ENCODE assay signal across 8 cellular contexts in the genomic region with DNA sequence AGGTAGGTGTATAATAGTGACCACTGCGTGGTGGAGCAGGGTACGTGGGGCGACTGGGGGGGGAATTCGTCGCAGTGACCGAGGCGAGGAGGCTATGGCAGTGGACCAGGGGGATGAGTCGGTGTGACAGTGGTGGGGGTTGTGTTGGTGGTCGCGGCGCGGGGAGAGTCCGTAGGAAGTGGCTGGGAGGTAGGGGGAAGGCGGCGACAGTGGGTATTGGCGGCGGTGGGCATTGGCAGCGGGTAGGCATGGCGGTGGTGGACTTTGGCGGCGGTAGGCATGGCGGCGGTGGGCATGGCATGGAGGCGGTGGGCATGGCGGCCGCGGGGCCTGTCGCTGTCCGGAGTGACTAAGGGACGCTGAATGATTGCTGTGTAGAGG. TPM values are rescaled to one million over a fixed set of nuclear protein-coding genes. Genes with fewer than 3 reads are reported as not detected.
A peak's percentile ranks its signal among the peaks of the same experiment; 100 is the strongest.
DNase-seq lines count a peak whose midpoint lies in the region; ATAC-seq and TF ChIP-seq lines count a peak whose summit lies in the region.

No MANE protein-coding gene starts in this region.

- peaks cover 18% of the 10 kb centered on the region for H3K36me3 Mint-ChIP-seq in Caco-2 (ENCODE audit: insufficient read depth, unreplicated experiment)
- H3K36me3 Mint-ChIP-seq in T-helper 1 cell treated with Interleukin-12 subunit alpha and Interleukin-12 subunit beta and Interleukin-4 antibody, amounts not matched to agents 30 μg/mL and 1 μg/mL, for 36 hours (ENCODE audit: low read depth) = peaks cover 4% of the 10 kb centered on the region

- H3K9ac ChIP-seq in mammary epithelial cell (ENCODE audit: insufficient read depth, low read length) (peak overlapping the region; percentile 70), subcutaneous abdominal adipose tissue (ENCODE audit: low read length in 5 of 5) (peak overlapping the region; percentile 1 to 77 (median 63))

- in situ Hi-C loops in mammary epithelial cell (cut with MboI; ENCODE audit: low sequenced_read_pairs in 2 of 2) = no loop called here

- no peaks in the 10 kb centered on the region for H3K36me3 ChIP-seq in Caco-2 (ENCODE audit: control insufficient read depth, insufficient read depth, low read length)
- no peaks in the 10 kb centered on the region for H3K36me3 ChIP-seq in mammary epithelial cell (ENCODE audit: insufficient read depth, low read length)
- H3K36me3 ChIP-seq in right lobe of liver = no peaks in the 10 kb centered on the region
- no peaks in the 10 kb centered on the region for H3K36me3 ChIP-seq in subcutaneous abdominal adipose tissue (ENCODE audit: control insufficient read depth in 5 of 5, insufficient read depth in 5 of 5, low read length in 5 of 5)

- DNase-seq in Caco-2 = no peak
- DNase-seq in mammary epithelial cell = no peak
- DNase-seq in right lobe of liver = peak; percentile 24 to 55 (median 44)
- no peak for DNase-seq in NCI-H748 (lab: John Stamatoyannopoulos, UW; ENCODE audit: unreplicated experiment)
- DNase-seq in HPDE6-E6E7 (ENCODE audit: extremely low spot score) = no peak

- peak overlapping the region; percentile 86 for H3K4me3 ChIP-seq in Caco-2 (ENCODE audit: low read depth, low read length)
- peak overlapping the region; percentile 47 to 76 (median 70) for H3K4me3 ChIP-seq in mammary epithelial cell (replicated peaks in 1 of 3; ENCODE audit: insufficient read depth in 1 of 3, low read depth in 2 of 3, low read length in 3 of 3)
- H3K4me3 ChIP-seq in right lobe of liver = peak overlapping the region; percentile 52 to 64 (median 57)
- peak overlapping the region; percentile 69 to 96 (median 93) for H3K4me3 ChIP-seq in subcutaneous abdominal adipose tissue (ENCODE audit: low read depth in 1 of 5, low read length in 5 of 5)

- H3K4me1 ChIP-seq in Caco-2 (peaks cover 7% of the 10 kb centered on the region), mammary epithelial cell (ENCODE audit: insufficient read depth, low read length) (no peaks in the 10 kb centered on the region), right lobe of liver (no peaks in the 10 kb centered on the region), subcutaneous abdominal adipose tissue (ENCODE audit: control insufficient read depth in 5 of 5, insufficient read depth in 5 of 5, low read length in 5 of 5) (peaks cover 0 to 11% (median 7%) of the 10 kb centered on the region in 5 donors)

- H3K27ac ChIP-seq in mammary epithelial cell (ENCODE audit: insufficient read depth, low read depth, low read length) (peak overlapping the region; percentile 59), right lobe of liver (peak overlapping the region; percentile 65 to 70 (median 68)), subcutaneous abdominal adipose tissue (ENCODE audit: low read depth, low read length) (peak overlapping the region; percentile 30)

- no peaks in the 10 kb centered on the region for H3K27me3 Mint-ChIP-seq in Caco-2 (ENCODE audit: insufficient read depth, unreplicated experiment)
- no peaks in the 10 kb centered on the region for H3K27me3 Mint-ChIP-seq in T-helper 1 cell treated with Interleukin-12 subunit alpha and Interleukin-12 subunit beta and Interleukin-4 antibody, amounts not matched to agents 30 μg/mL and 1 μg/mL, for 36 hours (ENCODE audit: low read depth)

- POLR2A ChIA-PET in Caco-2 (lab: Charles Lee) = interaction anchor here (0.5 to 1.0 kb wide), 7 partner anchors 17 to 1956 kb away, joined by 3 to 15 read pairs (median 3); no protein-coding TSS in a partner anchor

- peak overlapping the region; percentile 95 for H3K27ac Mint-ChIP-seq in Caco-2 (ENCODE audit: unreplicated experiment)
- H3K27ac Mint-ChIP-seq in T-helper 1 cell treated with Interleukin-12 subunit alpha and Interleukin-12 subunit beta and Interleukin-4 antibody, amounts not matched to agents 30 μg/mL and 1 μg/mL, for 36 hours = peak overlapping the region; percentile 96

- 13% methylated on average over 7 of the region's 30 CpGs for WGBS in mammary epithelial cell (ENCODE audit: low coverage, missing lambda C conversion rate)
- WGBS in right lobe of liver (ENCODE audit: insufficient coverage, low coverage, low lambda C conversion rate, missing lambda C conversion rate) = 43% methylated on average over 9 of the region's 30 CpGs

- no peaks in the 10 kb centered on the region for H3K4me1 Mint-ChIP-seq in Caco-2 (ENCODE audit: low read depth, unreplicated experiment)
- H3K4me1 Mint-ChIP-seq in T-helper 1 cell treated with Interleukin-12 subunit alpha and Interleukin-12 subunit beta and Interleukin-4 antibody, amounts not matched to agents 30 μg/mL and 1 μg/mL, for 36 hours (ENCODE audit: low read depth) = peaks cover 6% of the 10 kb centered on the region

- no peak for TF ChIP-seq POLR2A in right lobe of liver (IDR thresholded peaks at IDR 0.05)

- BruUV-seq in Caco-2 (replicated peaks; lab: Mats Ljungman, UMichigan) = no TSS peak
- no TSS peak for BruUV-seq in mammary epithelial cell (replicated peaks; lab: Mats Ljungman, UMichigan)

- ATAC-seq in right lobe of liver (peak; percentile 18 to 48 (median 24)), HG02870 (IDR thresholded peaks at IDR 0.05; ENCODE audit: unreplicated experiment) (no peak)

- peak overlapping the region; percentile 88 for H2AFZ ChIP-seq in mammary epithelial cell (ENCODE audit: low read depth, low read length)

- H3K27me3 ChIP-seq in Caco-2 (replicated peaks; ENCODE audit: control insufficient read depth, insufficient read depth, low read length) (no peaks in the 10 kb centered on the region), mammary epithelial cell (ENCODE audit: insufficient read depth, low read length) (no peaks in the 10 kb centered on the region), right lobe of liver (no peaks in the 10 kb centered on the region), subcutaneous abdominal adipose tissue (ENCODE audit: control insufficient read depth in 5 of 5, insufficient read depth in 4 of 5, low read length in 5 of 5) (no peaks in the 10 kb centered on the region)

- intact Hi-C loops in Caco-2 (cut with micrococcal nuclease; ENCODE audit: unreplicated experiment) = loop anchor here (5.0 kb wide), 1 partner anchor 482 kb away; the partner anchor contains the start of gene UBE3A
- intact Hi-C loops in mammary epithelial cell (cut with micrococcal nuclease) = no loop called here
- intact Hi-C loops in right lobe of liver (cut with DNase I) = no loop called here

- H4K20me1 ChIP-seq in mammary epithelial cell (ENCODE audit: insufficient read depth, low read length) = no peaks in the 10 kb centered on the region

- TF ChIP-seq CTCF in Caco-2 (IDR thresholded peaks at IDR 0.05; ENCODE audit: insufficient read depth in 1 of 2, low read depth in 1 of 2, low read length in 1 of 2, severe bottlenecking in 1 of 2, unreplicated experiment in 1 of 2) (no peak), mammary epithelial cell (conservative IDR thresholded peaks at IDR 0.05 in 1 of 2, IDR thresholded peaks at IDR 0.05 in 1 of 2; ENCODE audit: extremely low read depth in 1 of 2, insufficient read depth in 1 of 2, low read depth in 1 of 2, low read length in 2 of 2) (no peak), right lobe of liver (IDR thresholded peaks at IDR 0.05) (no peak)

- no peaks in the 10 kb centered on the region for H3K9me3 Mint-ChIP-seq in Caco-2 (ENCODE audit: unreplicated experiment)
- H3K9me3 Mint-ChIP-seq in T-helper 1 cell treated with Interleukin-12 subunit alpha and Interleukin-12 subunit beta and Interleukin-4 antibody, amounts not matched to agents 30 μg/mL and 1 μg/mL, for 36 hours = peaks cover 22% of the 10 kb centered on the region

- peaks cover 52% of the 10 kb centered on the region for H3K79me2 ChIP-seq in mammary epithelial cell (ENCODE audit: insufficient read depth, low read length)

- peak overlapping the region; percentile 77 for H3K4me2 ChIP-seq in mammary epithelial cell (ENCODE audit: insufficient read depth, low read depth, low read length)

- CTCF ChIA-PET in Caco-2 (lab: Charles Lee) = no interaction called here
- CTCF ChIA-PET in mammary epithelial cell (lab: Charles Lee; ENCODE audit: low non-redundant PET) = no interaction called here

- H3K9me3 ChIP-seq in Caco-2 = no peaks in the 10 kb centered on the region
- H3K9me3 ChIP-seq in mammary epithelial cell (replicated peaks; ENCODE audit: insufficient read depth, low read length) = no peaks in the 10 kb centered on the region
- no peaks in the 10 kb centered on the region for H3K9me3 ChIP-seq in right lobe of liver
- H3K9me3 ChIP-seq in subcutaneous abdominal adipose tissue (ENCODE audit: control insufficient read depth in 5 of 5, low read length in 5 of 5) = peaks cover 0 to 8% (median 0%) of the 10 kb centered on the region in 5 donors

- dilution Hi-C loops in mammary epithelial cell (cut with HindIII; ENCODE audit: low sequenced_read_pairs) = no loop called here

- peak overlapping the region; percentile 80 for H3K4me3 Mint-ChIP-seq in Caco-2 (ENCODE audit: unreplicated experiment)
- H3K4me3 Mint-ChIP-seq in T-helper 1 cell treated with Interleukin-12 subunit alpha and Interleukin-12 subunit beta and Interleukin-4 antibody, amounts not matched to agents 30 μg/mL and 1 μg/mL, for 36 hours = peak overlapping the region; percentile 95

RNA-seq across cellular contexts. Expression of gene SNRPN, which starts 0.8 kb away (rescaled TPM):
- total RNA-seq in Caco-2 (2022) = 157 and 167 TPM in 2 replicates
- total RNA-seq in mammary epithelial cell = 100 to 1,000 TPM in 1 of 2 donors, 10 to 100 TPM in 1; 57.7 to 118 TPM
- polyA plus RNA-seq in mammary epithelial cell = 92.4 TPM
- polyA minus RNA-seq in mammary epithelial cell = 51.4 TPM
- 10 to 100 TPM; 21.7 to 37.7 (median 30.4) TPM for total RNA-seq in right lobe of liver

RNA-seq across cellular contexts. Expression of gene SNURF, which starts 0.8 kb away (rescaled TPM):
- 10.7 and 32.4 TPM in 2 replicates for total RNA-seq in Caco-2 (2022)
- total RNA-seq in mammary epithelial cell = 10 to 100 TPM; 13.7 to 15.3 TPM
- polyA plus RNA-seq in mammary epithelial cell = 7.6 TPM
- not detected for polyA minus RNA-seq in mammary epithelial cell
- 1 to 10 TPM in 4 of 6 experiments, under 1 TPM in 1, not detected in 1; 0.99 to 5.1 (median 2.6) TPM for total RNA-seq in right lobe of liver

Comparison
In these comparisons a context has a peak if more than half of its experiments do, and no peak if none do; other contexts are left out.
1. DNase-seq: peak in right lobe of liver (3 of 3); none in Caco-2 (0 of 2), mammary epithelial cell (single experiment), NCI-H748 (single experiment) and HPDE6-E6E7 (single experiment).
2. Peak in every context shown above with its lines, with median percentiles within 50 percentile points of each other: H3K4me3 ChIP-seq and H3K27ac ChIP-seq.